Comparison of ENCODE assay signal across 22 cellular contexts in the genomic region with DNA sequence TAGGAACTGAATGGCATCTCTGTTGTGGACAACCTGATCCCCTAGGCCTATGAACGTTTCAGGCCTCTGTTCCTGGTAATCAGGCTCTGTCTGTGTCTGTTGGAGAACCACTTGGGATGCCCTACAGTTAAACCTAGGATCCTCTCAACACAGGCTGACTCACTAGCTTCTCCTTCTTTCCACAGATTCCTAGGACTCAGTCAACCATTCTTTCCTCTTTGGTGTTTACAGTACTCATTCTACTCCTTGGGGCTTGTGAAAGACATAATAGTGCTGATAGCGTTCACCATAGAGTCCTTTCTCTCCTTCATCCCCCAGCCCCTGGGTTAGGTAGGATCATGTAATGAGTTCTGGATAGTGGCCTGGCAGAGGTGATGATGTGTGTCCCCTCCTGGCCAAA.
DNase-seq lines count a peak whose midpoint lies in the region; TF ChIP-seq lines count a peak whose summit lies in the region.
"Had no signal": no experiment of that assay in that cellular context is flagged by ENCODE, and none has a peak within 500 bp of the region (broad histone marks: within the 10 kb centered on the region; RNA-seq: fewer than 3 reads in every experiment).

No MANE protein-coding gene starts in this region.

- no peak overlapping the region for H3K4me2 ChIP-seq in mesenchymal stem cell (ENCODE audit: low read length, poor library complexity, severe bottlenecking)
- no peak overlapping the region for H3K4me2 ChIP-seq in mammary epithelial cell (ENCODE audit: insufficient read depth, low read depth, low read length)

- 12% methylated on average over 1 of the region's 2 CpGs for WGBS in mesenchymal stem cell
- WGBS in mammary epithelial cell (ENCODE audit: low coverage, missing lambda C conversion rate): 49% methylated on average over 2 of the region's 2 CpGs

- H3K23ac ChIP-seq in mesenchymal stem cell (ENCODE audit: low read length in 2 of 2): no peak overlapping the region

- TF ChIP-seq CTCF in mammary epithelial cell (conservative IDR thresholded peaks at IDR 0.05 in 1 of 2, IDR thresholded peaks at IDR 0.05 in 1 of 2; ENCODE audit: extremely low read depth in 1 of 2, insufficient read depth in 1 of 2, low read depth in 1 of 2, low read length in 2 of 2): no peak

- peak overlapping the region; percentile 91 for H3K27ac ChIP-seq in mesenchymal stem cell (ENCODE audit: low read length, poor library complexity, severe bottlenecking)
- H3K27ac ChIP-seq in mammary epithelial cell (ENCODE audit: insufficient read depth, low read depth, low read length): no peak overlapping the region
- H3K27ac ChIP-seq: 22Rv1, HL-60, SJSA1 had no signal

- DNase-seq in DMS53 (lab: John Stamatoyannopoulos, UW) (peak; percentile 45), DMS53 treated with DMSO at 0.1 percent for 48 hours (lab: John Stamatoyannopoulos, UW; ENCODE audit: unreplicated experiment) (no peak), glomerular visceral epithelial cell (ENCODE audit: extremely low spot score) (peak; percentile 82), mesenchymal stem cell (no peak), HT-29 (ENCODE audit: low spot score) (no peak), OCI-M1 (lab: John Stamatoyannopoulos, UW) (no peak), mammary epithelial cell (no peak), posterior cingulate gyrus (no peak)
- DNase-seq: DMS153, GOT3, HCEC 1CT, NCI-H1092, NCI-H1417 treated with DMSO at 0.1 percent for 48 hours, NCI-H1694 treated with DMSO at 0.1 percent for 48 hours, NCI-H2081, NCI-H2227 treated with DMSO at 0.1 percent for 48 hours, NCI-H510A, NCI-H69, PC-3 had no signal

- H3K4me1 ChIP-seq in mesenchymal stem cell (ENCODE audit: control insufficient read depth, insufficient read depth, low read depth, low read length): peaks cover 4% of the 10 kb centered on the region
- no peaks in the 10 kb centered on the region for H3K4me1 ChIP-seq in mammary epithelial cell (ENCODE audit: insufficient read depth, low read length)
- H3K4me1 ChIP-seq: SJSA1 had no signal

- H2AFZ ChIP-seq in mesenchymal stem cell (ENCODE audit: low read depth, low read length): no peak overlapping the region
- H2AFZ ChIP-seq in mammary epithelial cell (ENCODE audit: low read depth, low read length): no peak overlapping the region

- H2BK15ac ChIP-seq in mesenchymal stem cell (ENCODE audit: low read depth, poor library complexity, severe bottlenecking): no peak overlapping the region

- intact Hi-C loops in mammary epithelial cell (cut with micrococcal nuclease) (no loop called here), posterior cingulate gyrus (cut with DNase I) (no loop called here)

- peak overlapping the region; percentile 43 for H2AK5ac ChIP-seq in mesenchymal stem cell (ENCODE audit: low read length, severe bottlenecking)

- no TSS peak for BruUV-seq in mammary epithelial cell (replicated peaks; lab: Mats Ljungman, UMichigan)

- H2BK5ac ChIP-seq in mesenchymal stem cell (ENCODE audit: low read depth, low read length, poor library complexity, severe bottlenecking): no peak overlapping the region

- no peaks in the 10 kb centered on the region for H4K20me1 ChIP-seq in mammary epithelial cell (ENCODE audit: insufficient read depth, low read length)

- H3K79me1 ChIP-seq in mesenchymal stem cell (replicated peaks; ENCODE audit: low read length, poor library complexity, severe bottlenecking): no peaks in the 10 kb centered on the region

- H3K27me3 ChIP-seq in mesenchymal stem cell (ENCODE audit: control insufficient read depth in 1 of 2, insufficient read depth in 1 of 2, low read length in 2 of 2) (no peaks in the 10 kb centered on the region), mammary epithelial cell (ENCODE audit: insufficient read depth, low read length) (no peaks in the 10 kb centered on the region)
- H3K27me3 ChIP-seq: SJSA1 had no signal

- dilution Hi-C loops in mammary epithelial cell (cut with HindIII; ENCODE audit: low sequenced_read_pairs): no loop called here

- H3K9ac ChIP-seq in mesenchymal stem cell (ENCODE audit: low read length) (no peak overlapping the region), mammary epithelial cell (ENCODE audit: insufficient read depth, low read length) (no peak overlapping the region)

- in situ Hi-C loops in mammary epithelial cell (cut with MboI; ENCODE audit: low sequenced_read_pairs in 2 of 2): no loop called here

- CTCF ChIA-PET in mammary epithelial cell (lab: Charles Lee; ENCODE audit: low non-redundant PET): no interaction called here

- no peak overlapping the region for H3K4ac ChIP-seq in mesenchymal stem cell (ENCODE audit: low read depth in 1 of 2, low read length in 2 of 2)

- H2BK120ac ChIP-seq in mesenchymal stem cell (ENCODE audit: low read depth, low read length): no peak overlapping the region

- no peak overlapping the region for H3K18ac ChIP-seq in mesenchymal stem cell (ENCODE audit: low read depth in 1 of 2, low read length in 2 of 2)

- H3K9me3 ChIP-seq in mesenchymal stem cell (ENCODE audit: control insufficient read depth, low read length) (no peaks in the 10 kb centered on the region), mammary epithelial cell (replicated peaks; ENCODE audit: insufficient read depth, low read length) (no peaks in the 10 kb centered on the region)
- H3K9me3 ChIP-seq: SJSA1 had no signal

- no peak overlapping the region for H3K14ac ChIP-seq in mesenchymal stem cell (ENCODE audit: low read length in 2 of 2)

- H3K4me3 ChIP-seq in mesenchymal stem cell (ENCODE audit: insufficient read depth in 1 of 2, low read depth in 1 of 2, low read length in 2 of 2): no peak overlapping the region
- H3K4me3 ChIP-seq in mammary epithelial cell (replicated peaks in 1 of 3; ENCODE audit: insufficient read depth in 1 of 3, low read depth in 2 of 3, low read length in 3 of 3): no peak overlapping the region
- H3K4me3 ChIP-seq: SJSA1 had no signal

- H2BK12ac ChIP-seq in mesenchymal stem cell (ENCODE audit: low read length in 2 of 2): no peak overlapping the region

- H4K8ac ChIP-seq in mesenchymal stem cell (ENCODE audit: low read length): no peak overlapping the region

- no peak overlapping the region for H4K91ac ChIP-seq in mesenchymal stem cell (ENCODE audit: low read length)

- no peaks in the 10 kb centered on the region for H3K79me2 ChIP-seq in mammary epithelial cell (ENCODE audit: insufficient read depth, low read length)

- no peaks in the 10 kb centered on the region for H3K36me3 ChIP-seq in mesenchymal stem cell (ENCODE audit: control insufficient read depth in 1 of 2, insufficient read depth in 2 of 2, low read depth in 1 of 2, low read length in 2 of 2)
- H3K36me3 ChIP-seq in mammary epithelial cell (ENCODE audit: insufficient read depth, low read length): no peaks in the 10 kb centered on the region
- H3K36me3 ChIP-seq: SJSA1 had no signal

Comparison
In these comparisons a context has a peak if more than half of its experiments do, and no peak if none do; other contexts are left out.
1. DNase-seq: peak in DMS53 (single experiment) and glomerular visceral epithelial cell (single experiment); none in DMS53 treated with DMSO at 0.1 percent for 48 hours (single experiment), mesenchymal stem cell (single experiment), HT-29 (single experiment), OCI-M1 (single experiment), mammary epithelial cell (single experiment) and posterior cingulate gyrus (0 of 10).